8 cellular contexts compared by ENCODE assay signal in the genomic region with DNA sequence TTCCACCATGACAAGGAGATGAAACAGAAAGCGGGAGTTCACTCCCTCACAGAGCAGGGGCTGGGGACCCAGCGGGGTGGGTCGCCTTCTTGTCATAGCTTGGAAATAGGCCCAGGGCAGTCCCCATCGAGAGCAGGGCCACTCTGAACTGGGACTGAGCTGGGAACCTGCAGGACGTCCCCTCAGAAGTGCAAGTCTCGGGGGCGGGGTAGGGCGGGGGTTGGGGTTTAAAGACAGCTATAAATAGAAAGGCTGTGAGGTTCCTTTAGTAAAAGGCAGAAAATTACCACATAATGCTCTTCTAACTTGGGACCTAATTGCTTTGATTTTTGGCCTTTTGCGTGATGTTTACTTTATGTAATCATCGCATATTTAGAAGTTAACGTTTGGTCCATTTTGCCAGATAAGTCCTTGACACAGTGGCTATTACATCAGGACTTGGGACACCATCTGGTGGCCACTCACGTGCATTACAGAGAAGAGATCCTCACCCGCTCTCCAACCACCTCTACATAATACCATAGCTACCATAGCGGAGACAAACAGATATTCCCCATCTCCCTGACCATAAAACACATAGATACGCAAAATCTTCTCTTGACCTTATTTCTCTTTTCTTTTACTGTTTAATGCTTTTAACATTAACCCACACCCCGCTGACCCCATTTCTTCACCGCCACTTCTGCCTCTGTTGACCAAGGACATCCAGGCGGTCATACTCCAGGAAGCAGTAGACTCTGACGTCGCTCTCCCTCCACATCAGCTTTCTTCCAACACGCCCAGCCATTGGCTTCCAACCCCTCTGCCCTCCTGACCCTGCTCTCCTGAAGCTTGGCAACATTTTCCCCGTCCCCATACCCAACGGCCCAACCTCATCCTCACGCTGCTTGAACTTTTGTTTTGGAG. TPM values are rescaled to one million over a fixed set of nuclear protein-coding genes. Genes with fewer than 3 reads are reported as not detected.
DNase-seq lines count a peak whose midpoint lies in the region; ATAC-seq and TF ChIP-seq lines count a peak whose summit lies in the region.

No MANE protein-coding gene starts in this region.

- ATAC-seq in DND-41 (ENCODE audit: insufficient read depth, low read depth) (peak; percentile 31; the same call in 1 of the 3 replicates), HG03135 (IDR thresholded peaks at IDR 0.05; ENCODE audit: unreplicated experiment) (peak; percentile 56), GM18858 (IDR thresholded peaks at IDR 0.05; ENCODE audit: unreplicated experiment) (no peak), HG02610 (IDR thresholded peaks at IDR 0.05; ENCODE audit: unreplicated experiment) (no peak)

- no peak overlapping the region for H3K4me3 Mint-ChIP-seq in activated T-helper 2 cell treated with anti-CD3 and anti-CD28 coated beads, Interferon-gamma antibody, Interleukin-2, Interleukin-4, amounts not matched to agents 10 μg/mL and 5 μg/mL and 100 μg/mL, durations not matched to agents 14 hours and 24 hours and 36 hours (ENCODE audit: low read depth)
- H3K4me3 Mint-ChIP-seq in neural crest cell = no peak overlapping the region

- H2AFZ ChIP-seq in DND-41 (ENCODE audit: low read depth, low read length) = no peak overlapping the region
- no peak overlapping the region for H2AFZ ChIP-seq in OCI-LY7 (ENCODE audit: low read length)

- BruUV-seq in OCI-LY7 (replicated peaks; lab: Mats Ljungman, UMichigan) = no TSS peak

- TF ChIP-seq CTCF in DND-41 (IDR thresholded peaks at IDR 0.05; ENCODE audit: borderline replicate concordance, extremely low read depth, low read length, poor library complexity, severe bottlenecking) = peak; percentile 86
- TF ChIP-seq CTCF in OCI-LY7 (conservative IDR thresholded peaks at IDR 0.05; ENCODE audit: low read length) = peak; percentile 84
- TF ChIP-seq CTCF in neural crest cell (conservative IDR thresholded peaks at IDR 0.05) = peak; percentile 85

- no peaks in the 10 kb centered on the region for H3K9me2 ChIP-seq in OCI-LY7 (ENCODE audit: insufficient read depth, low read length)

- H4K20me1 ChIP-seq in DND-41 (ENCODE audit: insufficient read depth, low read length) = no peaks in the 10 kb centered on the region; the same call in 1 of the 2 replicates
- H4K20me1 ChIP-seq in OCI-LY7 (ENCODE audit: insufficient read depth, low read length) = no peaks in the 10 kb centered on the region

- peaks cover 2% of the 10 kb centered on the region; the same call in 1 of the 2 replicates for H3K79me2 ChIP-seq in DND-41 (ENCODE audit: insufficient read depth, low read length)
- no peaks in the 10 kb centered on the region for H3K79me2 ChIP-seq in OCI-LY7 (ENCODE audit: insufficient read depth, low read depth, low read length)

- H3K27me3 ChIP-seq in DND-41 (ENCODE audit: insufficient read depth, low read length, poor library complexity) = no peaks in the 10 kb centered on the region

- H3K9ac ChIP-seq in DND-41 (ENCODE audit: low read depth, low read length) = no peak overlapping the region

- peak overlapping the region; percentile 39 for H3K27ac ChIP-seq in DND-41 (ENCODE audit: low read length)
- no peak overlapping the region for H3K27ac ChIP-seq in OCI-LY7 (ENCODE audit: low read depth, low read length, poor library complexity, severe bottlenecking)

- intact Hi-C loops in OCI-LY7 (cut with micrococcal nuclease; ENCODE audit: unreplicated experiment) = loop anchor here (1.0 to 5.0 kb wide), 3 partner anchors 91 to 148 kb away; no protein-coding TSS in a partner anchor
- intact Hi-C loops in activated T-helper 2 cell treated with anti-CD3 and anti-CD28 coated beads, Interferon-gamma antibody, Interleukin-2, Interleukin-4, amounts not matched to agents 10 μg/mL and 5 μg/mL and 100 μg/mL, durations not matched to agents 14 hours and 24 hours and 36 hours (cut with micrococcal nuclease) = loop anchor here (10.0 kb wide), 1 partner anchor 150 kb away; a partner anchor contains a TSS

- H3K36me3 ChIP-seq in DND-41 (ENCODE audit: insufficient read depth, low read length) (peaks cover 68% of the 10 kb centered on the region), OCI-LY7 (ENCODE audit: insufficient read depth, low read length) (no peaks in the 10 kb centered on the region)

- H3K9me3 Mint-ChIP-seq in activated T-helper 2 cell treated with anti-CD3 and anti-CD28 coated beads, Interferon-gamma antibody, Interleukin-2, Interleukin-4, amounts not matched to agents 10 μg/mL and 5 μg/mL and 100 μg/mL, durations not matched to agents 14 hours and 24 hours and 36 hours = no peaks in the 10 kb centered on the region
- no peaks in the 10 kb centered on the region for H3K9me3 Mint-ChIP-seq in neural crest cell

- H3K4me2 ChIP-seq in DND-41 (ENCODE audit: insufficient read depth, low read length) = no peak overlapping the region
- no peak overlapping the region for H3K4me2 ChIP-seq in OCI-LY7 (ENCODE audit: low read length)

- CTCF ChIA-PET in OCI-LY7 (lab: Charles Lee; ENCODE audit: unreplicated experiment) = no interaction called here

- peaks cover 69% of the 10 kb centered on the region for H3K36me3 Mint-ChIP-seq in activated T-helper 2 cell treated with anti-CD3 and anti-CD28 coated beads, Interferon-gamma antibody, Interleukin-2, Interleukin-4, amounts not matched to agents 10 μg/mL and 5 μg/mL and 100 μg/mL, durations not matched to agents 14 hours and 24 hours and 36 hours (ENCODE audit: low read depth)
- no peaks in the 10 kb centered on the region for H3K36me3 Mint-ChIP-seq in neural crest cell (ENCODE audit: low read depth)

- DNase-seq in DND-41 = peak; percentile 72
- DNase-seq in OCI-LY7 (ENCODE audit: low spot score) = peak; percentile 68
- DNase-seq in activated T-helper 2 cell treated with anti-CD3 and anti-CD28 coated beads, Interferon-gamma antibody, Interleukin-2, Interleukin-4, amounts not matched to agents 10 μg/mL and 5 μg/mL and 100 μg/mL, durations not matched to agents 14 hours and 24 hours and 36 hours (ENCODE audit: low spot score) = no peak
- peak; percentile 61 for DNase-seq in foreskin melanocyte
- DNase-seq in neural crest cell (ENCODE audit: low read depth, low spot score) = peak; percentile 59

- H3K4me1 ChIP-seq in DND-41 (ENCODE audit: insufficient read depth, low read length) (peaks cover 40% of the 10 kb centered on the region), OCI-LY7 (ENCODE audit: insufficient read depth, low read length, poor library complexity, severe bottlenecking) (peaks cover 23% of the 10 kb centered on the region)

- POLR2A ChIA-PET in OCI-LY7 (lab: Charles Lee) = interaction anchor here (0.7 kb wide), 2 partner anchors 12 to 103 kb away, joined by 3 to 4 read pairs; no protein-coding TSS in a partner anchor

- peaks cover 62% of the 10 kb centered on the region for H3K4me1 Mint-ChIP-seq in activated T-helper 2 cell treated with anti-CD3 and anti-CD28 coated beads, Interferon-gamma antibody, Interleukin-2, Interleukin-4, amounts not matched to agents 10 μg/mL and 5 μg/mL and 100 μg/mL, durations not matched to agents 14 hours and 24 hours and 36 hours (ENCODE audit: low read depth)
- H3K4me1 Mint-ChIP-seq in neural crest cell = peaks cover 6% of the 10 kb centered on the region

- no peaks in the 10 kb centered on the region for H3K27me3 Mint-ChIP-seq in activated T-helper 2 cell treated with anti-CD3 and anti-CD28 coated beads, Interferon-gamma antibody, Interleukin-2, Interleukin-4, amounts not matched to agents 10 μg/mL and 5 μg/mL and 100 μg/mL, durations not matched to agents 14 hours and 24 hours and 36 hours (ENCODE audit: low read depth)
- H3K27me3 Mint-ChIP-seq in neural crest cell (ENCODE audit: low read depth) = peaks cover 3% of the 10 kb centered on the region

- peak overlapping the region; percentile 34 for H3K27ac Mint-ChIP-seq in activated T-helper 2 cell treated with anti-CD3 and anti-CD28 coated beads, Interferon-gamma antibody, Interleukin-2, Interleukin-4, amounts not matched to agents 10 μg/mL and 5 μg/mL and 100 μg/mL, durations not matched to agents 14 hours and 24 hours and 36 hours
- no peak overlapping the region for H3K27ac Mint-ChIP-seq in neural crest cell (ENCODE audit: unreplicated experiment)

- H3K4me3 ChIP-seq in DND-41 (ENCODE audit: low read depth in 1 of 2, low read length in 2 of 2) (no peak overlapping the region), OCI-LY7 (ENCODE audit: low read depth, low read length, poor library complexity, severe bottlenecking) (no peak overlapping the region)

- H3K9me3 ChIP-seq in DND-41 (ENCODE audit: insufficient read depth, low read length, severe bottlenecking) = no peaks in the 10 kb centered on the region
- H3K9me3 ChIP-seq in OCI-LY7 (ENCODE audit: low read length) = no peaks in the 10 kb centered on the region

RNA-seq across cellular contexts. Expression of a gene that starts 27.5 kb away (rescaled TPM):
- not detected in 2 replicates for total RNA-seq in OCI-LY7 (2014; rRNA removed; shearing (Covaris generic))
- total RNA-seq in OCI-LY7 (2022) = not detected in 2 replicates
- total RNA-seq in activated T-helper 2 cell treated with anti-CD3 and anti-CD28 coated beads, Interferon-gamma antibody, Interleukin-2, Interleukin-4, amounts not matched to agents 10 μg/mL and 5 μg/mL and 100 μg/mL, durations not matched to agents 14 hours and 24 hours and 36 hours = 9.8 and 10.1 TPM in 2 replicates
- not detected in 2 replicates for total RNA-seq in neural crest cell

Comparison
In these comparisons a context has a peak if more than half of its experiments do, and no peak if none do; other contexts are left out.
1. ATAC-seq: peak in DND-41 (single experiment) and HG03135 (single experiment); none in GM18858 (single experiment) and HG02610 (single experiment).
2. RNA of a gene that starts 27.5 kb away (total RNA-seq): 9.8 to 10.1 TPM in activated T-helper 2 cell treated with anti-CD3 and anti-CD28 coated beads, Interferon-gamma antibody, Interleukin-2, Interleukin-4, amounts not matched to agents 10 μg/mL and 5 μg/mL and 100 μg/mL, durations not matched to agents 14 hours and 24 hours and 36 hours; not detected in OCI-LY7 and not detected in neural crest cell; every median in the first group is over 10 times any median in the second.
3. Peak in every context shown above with its lines, with median percentiles within 50 percentile points of each other: CTCF ChIP-seq.